ENCODE assay signal across 9 cellular contexts in the genomic region with DNA sequence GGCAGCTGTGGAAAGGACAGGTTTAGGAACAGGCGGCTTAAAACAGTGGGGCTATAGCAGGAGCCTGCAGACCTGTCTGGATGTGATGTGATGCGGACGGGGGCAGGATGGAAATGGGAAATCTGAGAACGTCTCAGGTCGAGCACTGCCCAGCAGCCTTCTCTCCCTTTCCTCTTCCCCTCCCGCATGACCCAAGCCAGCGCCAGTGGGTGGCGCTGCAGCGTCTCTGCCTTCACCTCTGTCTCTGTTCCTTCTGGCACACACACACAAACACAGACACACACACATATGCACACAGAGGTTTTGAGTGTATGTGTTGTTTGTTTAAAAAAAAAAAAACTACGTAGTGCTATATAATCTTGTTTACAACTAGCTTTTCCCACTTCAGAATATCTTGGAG.
DNase-seq lines count a peak whose midpoint lies in the region; ATAC-seq and TF ChIP-seq lines count a peak whose summit lies in the region.
"Had no signal": no experiment of that assay in that cellular context is flagged by ENCODE, and none has a peak within 500 bp of the region (broad histone marks: within the 10 kb centered on the region; RNA-seq: fewer than 3 reads in every experiment).

No MANE protein-coding gene starts in this region.

- no peak overlapping the region for H3K4me3 Mint-ChIP-seq in activated naive CD4-positive, alpha-beta T cell treated with anti-CD3 and anti-CD28 coated beads, Interleukin-2, amount 10 ng/mL, durations not matched to agents 7 days and 5 days
- no peak overlapping the region for H3K4me3 Mint-ChIP-seq in dendritic cell treated with granulocyte-macrophage colony-stimulating factor and Interleukin-4, amounts not matched to agents 40 ng/mL and 50 ng/mL, for 4 days
- H3K4me3 Mint-ChIP-seq in nephron progenitor cell = no peak overlapping the region
- H3K4me3 Mint-ChIP-seq: activated naive CD8-positive, alpha-beta T cell had no signal

- H3K36me3 Mint-ChIP-seq in activated naive CD4-positive, alpha-beta T cell treated with anti-CD3 and anti-CD28 coated beads, Interleukin-2, amount 10 ng/mL, durations not matched to agents 7 days and 5 days = no peaks in the 10 kb centered on the region
- no peaks in the 10 kb centered on the region for H3K36me3 Mint-ChIP-seq in dendritic cell treated with granulocyte-macrophage colony-stimulating factor and Interleukin-4, amounts not matched to agents 40 ng/mL and 50 ng/mL, for 4 days (ENCODE audit: low read depth)
- H3K36me3 Mint-ChIP-seq in nephron progenitor cell (ENCODE audit: low read depth) = no peaks in the 10 kb centered on the region
- H3K36me3 Mint-ChIP-seq: activated naive CD8-positive, alpha-beta T cell had no signal

- no peak for ATAC-seq in HG02973 (IDR thresholded peaks at IDR 0.05; ENCODE audit: unreplicated experiment)
- ATAC-seq in HG02840 (IDR thresholded peaks at IDR 0.05; ENCODE audit: low FRiP score, unreplicated experiment) = no peak

- intact Hi-C loops in dendritic cell treated with granulocyte-macrophage colony-stimulating factor and Interleukin-4, amounts not matched to agents 40 ng/mL and 50 ng/mL, for 4 days (cut with micrococcal nuclease) = no loop called here

- peak; percentile 42 for DNase-seq in activated naive CD4-positive, alpha-beta T cell treated with anti-CD3 and anti-CD28 coated beads, Interleukin-2, amount 10 ng/mL, durations not matched to agents 7 days and 5 days
- no peak for DNase-seq in activated naive CD4-positive, alpha-beta T cell treated with Interleukin-2 at 50 U/mL for 16 hours
- DNase-seq in NCI-H510A (lab: John Stamatoyannopoulos, UW) = peak; percentile 53
- peak; percentile 69 for DNase-seq in nephron progenitor cell
- DNase-seq in T-helper 9 cell = no peak

- CTCF ChIA-PET in activated naive CD4-positive, alpha-beta T cell treated with anti-CD3 and anti-CD28 coated beads, Interleukin-2, amount 10 ng/mL, durations not matched to agents 7 days and 5 days (lab: Charles Lee) = interaction anchor here (0.6 to 2.1 kb wide), 4 partner anchors 20 to 890 kb away, joined by 3 to 7 read pairs (median 3); no protein-coding TSS in a partner anchor

- peaks cover 7% of the 10 kb centered on the region for H3K4me1 Mint-ChIP-seq in activated naive CD4-positive, alpha-beta T cell treated with anti-CD3 and anti-CD28 coated beads, Interleukin-2, amount 10 ng/mL, durations not matched to agents 7 days and 5 days
- H3K4me1 Mint-ChIP-seq in dendritic cell treated with granulocyte-macrophage colony-stimulating factor and Interleukin-4, amounts not matched to agents 40 ng/mL and 50 ng/mL, for 4 days (ENCODE audit: low read depth) = peaks cover 18% of the 10 kb centered on the region
- peaks cover 24% of the 10 kb centered on the region for H3K4me1 Mint-ChIP-seq in nephron progenitor cell

- H3K9me3 Mint-ChIP-seq in activated naive CD4-positive, alpha-beta T cell treated with anti-CD3 and anti-CD28 coated beads, Interleukin-2, amount 10 ng/mL, durations not matched to agents 7 days and 5 days = no peaks in the 10 kb centered on the region
- no peaks in the 10 kb centered on the region for H3K9me3 Mint-ChIP-seq in dendritic cell treated with granulocyte-macrophage colony-stimulating factor and Interleukin-4, amounts not matched to agents 40 ng/mL and 50 ng/mL, for 4 days
- H3K9me3 Mint-ChIP-seq in nephron progenitor cell = no peaks in the 10 kb centered on the region

- no peak overlapping the region for H3K27ac Mint-ChIP-seq in activated naive CD4-positive, alpha-beta T cell treated with anti-CD3 and anti-CD28 coated beads, Interleukin-2, amount 10 ng/mL, durations not matched to agents 7 days and 5 days
- peak overlapping the region; percentile 29 for H3K27ac Mint-ChIP-seq in dendritic cell treated with granulocyte-macrophage colony-stimulating factor and Interleukin-4, amounts not matched to agents 40 ng/mL and 50 ng/mL, for 4 days
- H3K27ac Mint-ChIP-seq in nephron progenitor cell = no peak overlapping the region
- H3K27ac Mint-ChIP-seq: activated naive CD8-positive, alpha-beta T cell had no signal

- TF ChIP-seq CTCF in nephron progenitor cell (IDR thresholded peaks at IDR 0.05) = peak; percentile 64

- H3K27me3 Mint-ChIP-seq in activated naive CD4-positive, alpha-beta T cell treated with anti-CD3 and anti-CD28 coated beads, Interleukin-2, amount 10 ng/mL, durations not matched to agents 7 days and 5 days = peaks cover 43% of the 10 kb centered on the region
- H3K27me3 Mint-ChIP-seq in dendritic cell treated with granulocyte-macrophage colony-stimulating factor and Interleukin-4, amounts not matched to agents 40 ng/mL and 50 ng/mL, for 4 days = peaks cover 26% of the 10 kb centered on the region
- H3K27me3 Mint-ChIP-seq in nephron progenitor cell (ENCODE audit: low read depth, poor library complexity) = peaks cover 13% of the 10 kb centered on the region

Comparison
In these comparisons a context has a peak if more than half of its experiments do, and no peak if none do; other contexts are left out.
1. DNase-seq: peak in activated naive CD4-positive, alpha-beta T cell treated with anti-CD3 and anti-CD28 coated beads, Interleukin-2, amount 10 ng/mL, durations not matched to agents 7 days and 5 days (single experiment), NCI-H510A (single experiment) and nephron progenitor cell (single experiment); none in activated naive CD4-positive, alpha-beta T cell treated with Interleukin-2 at 50 U/mL for 16 hours (single experiment) and T-helper 9 cell (single experiment).